30 cellular contexts compared by ENCODE assay signal in the genomic region with DNA sequence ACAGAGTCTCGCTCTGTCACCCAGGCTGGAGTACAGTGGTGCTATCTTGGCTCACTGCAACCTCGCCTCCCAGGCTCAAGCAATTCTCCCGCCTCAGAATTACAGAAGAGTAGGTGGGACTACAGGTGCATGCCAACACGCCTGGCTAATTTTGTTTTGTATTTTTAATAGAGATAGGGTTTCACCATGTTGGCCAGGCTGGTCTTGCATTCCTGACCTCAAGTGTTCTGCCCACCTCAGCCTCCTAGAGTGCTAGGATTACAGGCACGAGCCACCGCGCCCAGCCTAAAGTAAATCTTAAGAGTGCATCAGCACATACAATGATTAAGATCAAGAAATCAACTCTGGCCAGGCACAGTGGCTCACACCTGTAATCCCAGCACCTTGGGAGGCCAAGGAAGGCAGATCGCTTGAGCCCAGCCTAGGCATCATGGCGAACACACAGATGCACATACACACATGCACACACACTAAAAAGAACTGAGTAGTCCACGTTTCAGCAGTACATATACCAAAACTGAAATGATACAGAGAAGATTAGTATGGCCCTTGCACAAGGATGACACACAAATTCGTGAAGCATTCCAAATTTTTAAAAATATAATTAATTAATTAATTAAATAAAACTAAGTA.
"Had no signal": no experiment of that assay in that cellular context is flagged by ENCODE, and none has a peak within 500 bp of the region (broad histone marks: within the 10 kb centered on the region; RNA-seq: fewer than 3 reads in every experiment).

No MANE protein-coding gene starts in this region.

- H3K27me3 Mint-ChIP-seq: naive B cell; natural killer cell treated with Interleukin-12 subunit alpha and Interleukin-12 subunit beta and Interleukin-15 and Interleukin-18, amount 100 ng/mL, for 72 hours; progenitor cell of endocrine pancreas; stimulated activated memory B cell treated with anti-CD40 and anti-IgM and Interleukin-4, amounts not matched to agents 10 μg/mL and 1 μg/mL and 100 μg/mL, for 72 hours; stimulated activated naive CD8-positive, alpha-beta T cell treated with anti-CD3 and anti-CD28 coated beads, Interleukin-15, Interleukin-2, amounts not matched to agents 100 ng/mL and 50 ng/mL, for 24 hours had no signal

- H3K9me3 Mint-ChIP-seq: mesothelial cell of epicardium; naive B cell; natural killer cell treated with Interleukin-12 subunit alpha and Interleukin-12 subunit beta and Interleukin-15 and Interleukin-18, amount 100 ng/mL, for 72 hours; neural crest cell; stimulated activated memory B cell treated with anti-CD40 and anti-IgM and Interleukin-4, amounts not matched to agents 10 μg/mL and 1 μg/mL and 100 μg/mL, for 72 hours; stimulated activated naive CD8-positive, alpha-beta T cell treated with anti-CD3 and anti-CD28 coated beads, Interleukin-15, Interleukin-2, amounts not matched to agents 100 ng/mL and 50 ng/mL, for 24 hours had no signal

- H3K27me3 ChIP-seq: esophagus muscularis mucosa, foreskin keratinocyte, heart right ventricle, neutrophil, right atrium auricular region, spleen, transverse colon, upper lobe of right lung, uterus had no signal

- H3K27ac Mint-ChIP-seq: naive B cell; natural killer cell treated with Interleukin-12 subunit alpha and Interleukin-12 subunit beta and Interleukin-15 and Interleukin-18, amount 100 ng/mL, for 72 hours; progenitor cell of endocrine pancreas; stimulated activated memory B cell treated with anti-CD40 and anti-IgM and Interleukin-4, amounts not matched to agents 10 μg/mL and 1 μg/mL and 100 μg/mL, for 72 hours; stimulated activated naive CD8-positive, alpha-beta T cell treated with anti-CD3 and anti-CD28 coated beads, Interleukin-15, Interleukin-2, amounts not matched to agents 100 ng/mL and 50 ng/mL, for 24 hours had no signal

- DNase-seq: dermis blood vessel endothelial cell; effector memory CD4-positive, alpha-beta T cell; foreskin keratinocyte; glutamatergic neuron; heart right ventricle; hippocampal formation; islet precursor cell; kidney glomerular epithelial cell; left colon; mesenchymal stem cell; mucosa of descending colon; naive B cell; spleen; stimulated activated CD4-positive, alpha-beta T cell treated with anti-CD3 and anti-CD28 coated beads, Interleukin-4, amount 100 ng/mL, for 4 hours; transverse colon; upper lobe of right lung; uterus had no signal

- H2AFZ ChIP-seq: parathyroid adenoma had no signal

- H3K79me2 ChIP-seq: parathyroid adenoma had no signal

- H3K27ac ChIP-seq: coronary artery, esophagus muscularis mucosa, foreskin keratinocyte, heart right ventricle, neutrophil, parathyroid adenoma, right atrium auricular region, skin epidermis, spleen, thoracic aorta, transverse colon, upper lobe of right lung, uterus had no signal

- H3K9ac ChIP-seq: parathyroid adenoma had no signal

- H3K4me3 Mint-ChIP-seq: mesothelial cell of epicardium; naive B cell; natural killer cell treated with Interleukin-12 subunit alpha and Interleukin-12 subunit beta and Interleukin-15 and Interleukin-18, amount 100 ng/mL, for 72 hours; neural crest cell; stimulated activated memory B cell treated with anti-CD40 and anti-IgM and Interleukin-4, amounts not matched to agents 10 μg/mL and 1 μg/mL and 100 μg/mL, for 72 hours; stimulated activated naive CD8-positive, alpha-beta T cell treated with anti-CD3 and anti-CD28 coated beads, Interleukin-15, Interleukin-2, amounts not matched to agents 100 ng/mL and 50 ng/mL, for 24 hours had no signal

- H3K9me3 ChIP-seq: esophagus muscularis mucosa, heart right ventricle, mucosa of descending colon, neutrophil, right atrium auricular region, spleen, thoracic aorta, transverse colon, upper lobe of right lung, uterus had no signal

- H3K4me1 Mint-ChIP-seq: mesothelial cell of epicardium; naive B cell; neural crest cell; stimulated activated memory B cell treated with anti-CD40 and anti-IgM and Interleukin-4, amounts not matched to agents 10 μg/mL and 1 μg/mL and 100 μg/mL, for 72 hours had no signal

- ATAC-seq: foreskin keratinocyte; heart right ventricle; left colon; mucosa of descending colon; natural killer cell treated with Interleukin-12 subunit alpha and Interleukin-12 subunit beta and Interleukin-15 and Interleukin-18, amount 100 ng/mL, for 72 hours; stimulated activated memory B cell treated with anti-CD40 and anti-IgM and Interleukin-4, amounts not matched to agents 10 μg/mL and 1 μg/mL and 100 μg/mL, for 72 hours; upper lobe of right lung had no signal

- H3K4me1 ChIP-seq: foreskin keratinocyte, heart right ventricle, right atrium auricular region, spleen, transverse colon, upper lobe of right lung, uterus had no signal

- H3K4me3 ChIP-seq: coronary artery, esophagus muscularis mucosa, heart right ventricle, mucosa of descending colon, right atrium auricular region, skin epidermis, spleen, thoracic aorta, transverse colon, upper lobe of right lung, uterus had no signal
